In genomic region chr19:14553042-14553938, GRCh38 we compare ENCODE assay signal across 20 cellular contexts. TPM values are rescaled to one million over a fixed set of nuclear protein-coding genes. Genes with fewer than 3 reads are reported as not detected.
DNase-seq lines count a peak whose midpoint lies in the region; ATAC-seq and TF ChIP-seq lines count a peak whose summit lies in the region.
"Had no signal": no experiment of that assay in that cellular context is flagged by ENCODE, and none has a peak within 500 bp of the region (broad histone marks: within the 10 kb centered on the region; RNA-seq: fewer than 3 reads in every experiment).

No MANE protein-coding gene starts in this region.

- H2AFZ ChIP-seq in HCT116 (ENCODE audit: low read depth, low read length, poor library complexity, severe bottlenecking): no peak overlapping the region

- peak overlapping the region; percentile 55 to 84 (median 76) for H3K27ac Mint-ChIP-seq in CD4-positive, CD25-positive, alpha-beta regulatory T cell
- H3K27ac Mint-ChIP-seq in effector memory CD8-positive, alpha-beta T cell: peak overlapping the region; percentile 90 to 93

- peaks cover 58% of the 10 kb centered on the region for H3K4me1 ChIP-seq in CD4-positive, CD25-positive, alpha-beta regulatory T cell (ENCODE audit: control insufficient read depth, insufficient read depth, low read length, poor library complexity, severe bottlenecking)
- peaks cover 57 to 75% of the 10 kb centered on the region in 2 experiments for H3K4me1 ChIP-seq in HCT116 (ENCODE audit: control insufficient read depth in 1 of 2, insufficient read depth in 2 of 2, low read length in 2 of 2)
- H3K4me1 ChIP-seq in neutrophil (ENCODE audit: control insufficient read depth in 1 of 2, insufficient read depth in 1 of 2, low read depth in 1 of 2, low read length in 1 of 2): peaks cover 28 to 35% of the 10 kb centered on the region in 2 experiments

- no peaks in the 10 kb centered on the region for H3K9me2 ChIP-seq in HCT116 (ENCODE audit: insufficient read depth)

- H3K27me3 Mint-ChIP-seq in CD4-positive, CD25-positive, alpha-beta regulatory T cell: no peaks in the 10 kb centered on the region
- no peaks in the 10 kb centered on the region for H3K27me3 Mint-ChIP-seq in effector memory CD8-positive, alpha-beta T cell
- H3K27me3 Mint-ChIP-seq: progenitor cell of endocrine pancreas had no signal

- H3K4me2 ChIP-seq in HCT116 (ENCODE audit: low read length): 0 out of 2 replicates have a peak overlapping the region, but pooled peaks have one; percentile 67

- DNase-seq in CD4-positive, CD25-positive, alpha-beta regulatory T cell: no peak
- DNase-seq in HCT116 (ENCODE audit: low read depth, low spot score) (no peak), NCI-H524 (lab: John Stamatoyannopoulos, UW) (no peak)
- DNase-seq in effector memory CD8-positive, alpha-beta T cell: no peak
- no peak for DNase-seq in stimulated activated CD4-positive, alpha-beta T cell treated with anti-CD3 and anti-CD28 coated beads, Interleukin-2, amount 100 ng/mL, for 24 hours
- DNase-seq: activated effector memory CD4-positive, alpha-beta T cell treated with anti-CD3 and anti-CD28 coated beads, Interleukin-2, amount 50 U/mL, for 16 hours; AML-193; body of pancreas; DMS53; left cardiac atrium; NCI-H1694 treated with DMSO at 0.1 percent for 48 hours; OCI-M1 had no signal

- H3K9ac ChIP-seq in HCT116 (ENCODE audit: low read length): 0 out of 2 replicates have a peak overlapping the region, but pooled peaks have one; percentile 24

- RAD21 ChIA-PET in HCT116 (lab: Charles Lee; ENCODE audit: low non-redundant PET in 1 of 2, low total read pairs in 2 of 2, uncharacterized antibody in 2 of 2, unreplicated experiment in 2 of 2): no interaction called here

- TF ChIP-seq POLR2A in HCT116 (IDR thresholded peaks at IDR 0.05; ENCODE audit: borderline replicate concordance, extremely low read depth, insufficient read depth, insufficient read length): no peak

- peaks cover 3% of the 10 kb centered on the region; the same call in 1 of the 2 replicates for H4K20me1 ChIP-seq in HCT116 (ENCODE audit: insufficient read depth)

- H3K27ac ChIP-seq in CD4-positive, CD25-positive, alpha-beta regulatory T cell (ENCODE audit: insufficient read depth, low read length, poor library complexity, severe bottlenecking): no peak overlapping the region
- H3K27ac ChIP-seq in HCT116 (ENCODE audit: low read depth, low read length) (peak overlapping the region; percentile 58; the same call in 1 of the 2 replicates), neutrophil (peak overlapping the region; percentile 27)

- intact Hi-C loops in HCT116 (cut with micrococcal nuclease): no loop called here

- H3K79me2 ChIP-seq in HCT116 (ENCODE audit: insufficient read depth, low read length): peaks cover 91% of the 10 kb centered on the region

- H3K36me3 ChIP-seq in CD4-positive, CD25-positive, alpha-beta regulatory T cell (ENCODE audit: control insufficient read depth, insufficient read depth, low read length): peaks cover 18% of the 10 kb centered on the region
- no peaks in the 10 kb centered on the region for H3K36me3 ChIP-seq in HCT116 (ENCODE audit: control insufficient read depth in 1 of 2, insufficient read depth in 2 of 2, low read length in 2 of 2)
- no peaks in the 10 kb centered on the region for H3K36me3 ChIP-seq in neutrophil

- BruUV-seq in HCT116 (replicated peaks; lab: Mats Ljungman, UMichigan): no TSS peak

- POLR2A ChIA-PET in HCT116 (lab: Charles Lee): interaction anchor here (1.1 kb wide), 1 partner anchor 39 kb away, joined by 4 read pairs; no protein-coding TSS in a partner anchor

- H3K4me3 Mint-ChIP-seq in CD4-positive, CD25-positive, alpha-beta regulatory T cell: no peak overlapping the region
- peak overlapping the region in 1 of 2 donors; percentile 76 for H3K4me3 Mint-ChIP-seq in effector memory CD8-positive, alpha-beta T cell

- CTCF ChIA-PET in HCT116 (lab: Charles Lee): no interaction called here

- H3K9me3 Mint-ChIP-seq in CD4-positive, CD25-positive, alpha-beta regulatory T cell: no peaks in the 10 kb centered on the region
- H3K9me3 Mint-ChIP-seq in effector memory CD8-positive, alpha-beta T cell: no peaks in the 10 kb centered on the region

- no peak for TF ChIP-seq CTCF in HCT116 (IDR thresholded peaks at IDR 0.05 in 2 of 3, conservative IDR thresholded peaks at IDR 0.05 in 1 of 3; ENCODE audit: borderline replicate concordance in 1 of 3, insufficient read depth in 1 of 3, low read depth in 2 of 3, low read length in 2 of 3)
- TF ChIP-seq CTCF in neutrophil (IDR thresholded peaks at IDR 0.05): no peak

- H3K27me3 ChIP-seq in CD4-positive, CD25-positive, alpha-beta regulatory T cell (ENCODE audit: control insufficient read depth, insufficient read depth, low read length): no peaks in the 10 kb centered on the region
- H3K27me3 ChIP-seq in HCT116 (ENCODE audit: insufficient read depth, low read length): no peaks in the 10 kb centered on the region
- H3K27me3 ChIP-seq in neutrophil: no peaks in the 10 kb centered on the region
- H3K27me3 ChIP-seq: body of pancreas had no signal

- no peak for TF ChIP-seq RAD21 in HCT116 (IDR thresholded peaks at IDR 0.05; ENCODE audit: low read depth)

- H3K9me3 ChIP-seq in CD4-positive, CD25-positive, alpha-beta regulatory T cell (ENCODE audit: control insufficient read depth in 2 of 2, low read length in 2 of 2): no peaks in the 10 kb centered on the region
- H3K9me3 ChIP-seq in HCT116 (ENCODE audit: control insufficient read depth in 1 of 2, insufficient read depth in 1 of 2, low read depth in 1 of 2, low read length in 2 of 2): no peaks in the 10 kb centered on the region
- no peaks in the 10 kb centered on the region for H3K9me3 ChIP-seq in neutrophil
- H3K9me3 ChIP-seq: body of pancreas had no signal

- H3K4me1 Mint-ChIP-seq in CD4-positive, CD25-positive, alpha-beta regulatory T cell: peaks cover 5 to 73% (median 36%) of the 10 kb centered on the region in 4 donors
- H3K4me1 Mint-ChIP-seq in effector memory CD8-positive, alpha-beta T cell (ENCODE audit: low read depth in 2 of 2): peaks cover 42 to 47% of the 10 kb centered on the region in 2 donors

- H3K4me3 ChIP-seq in CD4-positive, CD25-positive, alpha-beta regulatory T cell (ENCODE audit: low read depth, low read length): no peak overlapping the region
- H3K4me3 ChIP-seq in HCT116 (replicated peaks in 1 of 2; ENCODE audit: low read depth in 1 of 2, low read length in 2 of 2) (no peak overlapping the region), neutrophil (ENCODE audit: low read depth in 1 of 2, low read length in 1 of 2) (no peak overlapping the region)
- H3K4me3 ChIP-seq: body of pancreas had no signal

- no peak for ATAC-seq in CD4-positive, CD25-positive, alpha-beta regulatory T cell (ENCODE audit: low read depth in 2 of 2)
- ATAC-seq in HCT116: no peak
- no peak for ATAC-seq in effector memory CD8-positive, alpha-beta T cell (replicated peaks)
- ATAC-seq in GM21576 (IDR thresholded peaks at IDR 0.05; ENCODE audit: unreplicated experiment): no peak
- no peak for ATAC-seq in GM21528 (IDR thresholded peaks at IDR 0.05; ENCODE audit: low FRiP score, unreplicated experiment)
- ATAC-seq: body of pancreas, left cardiac atrium, SK-N-SH treated with all-trans-retinoic acid at 6 μM for 48 hours had no signal

- peaks cover 17% of the 10 kb centered on the region for H3K36me3 Mint-ChIP-seq in CD4-positive, CD25-positive, alpha-beta regulatory T cell
- H3K36me3 Mint-ChIP-seq in effector memory CD8-positive, alpha-beta T cell (ENCODE audit: insufficient read depth): peaks cover 33% of the 10 kb centered on the region

TF ChIP-seq in HCT116, 20 proteins besides CTCF, POLR2A, EP300 and RAD21 (continues in another document):
- TF ChIP-seq REST (IDR thresholded peaks at IDR 0.05; ENCODE audit: low read depth): no peak

RNA-seq across cellular contexts. Expression of gene NDUFB7, which starts 18.6 kb away (rescaled TPM):
- total RNA-seq in CD4-positive, CD25-positive, alpha-beta regulatory T cell: 51.4 TPM
- 100 to 1,000 TPM; 196 to 238 (median 218) TPM for polyA plus RNA-seq in CD4-positive, CD25-positive, alpha-beta regulatory T cell
- 167 TPM for total RNA-seq in HCT116 (2021; ENCODE audit: unreplicated experiment)
- polyA plus RNA-seq in HCT116 (2012): 214 and 236 TPM in 2 replicates

RNA-seq across cellular contexts. Expression of gene TECR, which starts 23.9 kb away (rescaled TPM):
- 159 TPM for total RNA-seq in CD4-positive, CD25-positive, alpha-beta regulatory T cell
- 100 to 1,000 TPM; 304 to 351 (median 335) TPM for polyA plus RNA-seq in CD4-positive, CD25-positive, alpha-beta regulatory T cell
- total RNA-seq in HCT116 (2021; ENCODE audit: unreplicated experiment): 232 TPM
- 305 and 352 TPM in 2 replicates for polyA plus RNA-seq in HCT116 (2012)

RNA-seq across cellular contexts. Expression of gene CLEC17A, which starts 29.6 kb away (rescaled TPM):
- 0.25 TPM for total RNA-seq in CD4-positive, CD25-positive, alpha-beta regulatory T cell
- polyA plus RNA-seq in CD4-positive, CD25-positive, alpha-beta regulatory T cell: not detected
- not detected for total RNA-seq in HCT116 (2021; ENCODE audit: unreplicated experiment)
- polyA plus RNA-seq in HCT116 (2012): 0.04 and 0.08 TPM in 2 replicates
- total RNA-seq: body of pancreas, dermis microvascular lymphatic vessel endothelial cell, H4, left cardiac atrium, NCI-H460, progenitor cell of endocrine pancreas had no signal

RNA-seq across cellular contexts. Expression of gene DNAJB1, which starts 35.1 kb away (rescaled TPM):
- 754 TPM for total RNA-seq in CD4-positive, CD25-positive, alpha-beta regulatory T cell
- polyA plus RNA-seq in CD4-positive, CD25-positive, alpha-beta regulatory T cell: 100 to 1,000 TPM; 302 to 349 (median 332) TPM
- 175 TPM for total RNA-seq in HCT116 (2021; ENCODE audit: unreplicated experiment)
- polyA plus RNA-seq in HCT116 (2012): 129 and 139 TPM in 2 replicates

RNA-seq across cellular contexts. Expression of gene GIPC1, which starts 57.4 kb away (rescaled TPM):
- total RNA-seq in CD4-positive, CD25-positive, alpha-beta regulatory T cell: 37.5 TPM
- polyA plus RNA-seq in CD4-positive, CD25-positive, alpha-beta regulatory T cell: 10 to 100 TPM; 44.0 to 62.0 (median 55.7) TPM
- 103 TPM for total RNA-seq in HCT116 (2021; ENCODE audit: unreplicated experiment)
- polyA plus RNA-seq in HCT116 (2012): 112 and 135 TPM in 2 replicates
